In the genomic region with DNA sequence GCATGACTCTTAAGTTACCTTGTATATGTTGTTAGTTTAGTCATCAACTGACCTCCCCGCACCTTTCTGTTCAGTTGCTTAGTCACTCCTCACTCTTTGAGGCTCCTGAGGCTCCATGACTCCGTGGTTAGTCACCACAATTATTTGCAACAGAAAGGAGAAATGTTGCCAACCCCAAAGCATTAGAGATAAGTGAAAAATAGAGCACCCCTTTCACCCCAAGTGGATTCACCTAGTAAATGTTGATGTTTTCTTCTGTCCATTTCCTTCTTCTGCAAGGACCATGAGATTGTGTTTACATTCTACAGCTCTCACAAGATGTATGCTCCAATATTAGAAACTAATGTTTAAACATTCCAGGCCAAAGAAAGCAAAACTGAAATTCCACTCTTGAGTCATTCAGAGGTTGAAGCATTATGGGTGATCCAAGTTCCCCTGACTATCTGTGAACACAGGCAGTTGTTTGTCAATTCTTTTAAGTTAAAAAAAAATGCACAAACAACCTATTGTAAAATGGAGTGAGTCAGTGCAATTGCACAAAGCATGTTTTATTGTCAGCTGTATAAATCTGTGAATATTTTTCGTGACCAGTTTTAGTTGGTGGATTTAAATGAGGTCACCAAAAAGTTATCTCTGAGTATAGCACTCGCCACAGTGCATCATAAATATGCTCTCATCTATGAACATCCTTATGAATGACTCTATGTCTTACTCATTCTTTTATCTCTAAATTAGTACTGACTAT, we compare ENCODE assay signal across 8 cellular contexts.
A peak's percentile ranks its signal among the peaks of the same experiment; 100 is the strongest.
DNase-seq lines count a peak whose midpoint lies in the region; ATAC-seq and TF ChIP-seq lines count a peak whose summit lies in the region.

No MANE protein-coding gene starts in this region.

- H4K91ac ChIP-seq in IMR-90 (ENCODE audit: insufficient read depth, low read depth, low read length) = no peak overlapping the region

- H2BK20ac ChIP-seq in IMR-90 (ENCODE audit: low read depth, low read length) = peak overlapping the region; percentile 28; the same call in 1 of the 2 replicates

- H4K20me1 ChIP-seq in IMR-90 (ENCODE audit: insufficient read depth, low read length) = no peaks in the 10 kb centered on the region
- no peaks in the 10 kb centered on the region for H4K20me1 ChIP-seq in fibroblast of lung (ENCODE audit: control insufficient read depth, extremely low read depth, insufficient read depth, low read length)

- no peak overlapping the region for H3K18ac ChIP-seq in IMR-90 (ENCODE audit: low read depth, low read length)

- H2BK120ac ChIP-seq in IMR-90 (ENCODE audit: low read depth, low read length) = peak overlapping the region; percentile 21; the same call in 1 of the 2 replicates

- no peaks in the 10 kb centered on the region for H3K4me1 Mint-ChIP-seq in type B pancreatic cell (ENCODE audit: unreplicated experiment)
- H3K4me1 Mint-ChIP-seq in CD4-positive, alpha-beta memory T cell = no peaks in the 10 kb centered on the region

- intact Hi-C loops in IMR-90 (cut with micrococcal nuclease) = no loop called here
- intact Hi-C loops in CD4-positive, alpha-beta memory T cell (cut with micrococcal nuclease) = no loop called here

- H3K9me3 Mint-ChIP-seq in type B pancreatic cell = no peaks in the 10 kb centered on the region
- peaks cover 0 to 7% (median 2%) of the 10 kb centered on the region in 8 donors for H3K9me3 Mint-ChIP-seq in CD4-positive, alpha-beta memory T cell

- no peak overlapping the region for H3K4me3 Mint-ChIP-seq in type B pancreatic cell
- H3K4me3 Mint-ChIP-seq in CD4-positive, alpha-beta memory T cell = no peak overlapping the region

- H3K4me2 ChIP-seq in IMR-90 (ENCODE audit: low read depth, low read length) (peak overlapping the region; percentile 67; the same call in 1 of the 2 replicates), fibroblast of lung (ENCODE audit: extremely low read depth, insufficient read depth, low read length) (peak overlapping the region; percentile 48)

- peaks cover 0 to 6% of the 10 kb centered on the region in 2 experiments; a peak in 2 of 4 replicates for H3K79me1 ChIP-seq in IMR-90 (ENCODE audit: low read depth in 1 of 2, low read length in 2 of 2)

- peak overlapping the region in 1 of 2 experiments; percentile 41; a peak in 1 of 4 replicates for H4K8ac ChIP-seq in IMR-90 (ENCODE audit: low read depth in 2 of 2, low read length in 2 of 2)

- no peak overlapping the region for H2BK15ac ChIP-seq in IMR-90 (ENCODE audit: low read depth, low read length)

- TF ChIP-seq POLR2A in IMR-90 (IDR thresholded peaks at IDR 0.05; ENCODE audit: low read depth, low read length) = no peak

- H3K27me3 Mint-ChIP-seq in type B pancreatic cell = no peaks in the 10 kb centered on the region
- H3K27me3 Mint-ChIP-seq in CD4-positive, alpha-beta memory T cell = no peaks in the 10 kb centered on the region

- in situ Hi-C loops in IMR-90 (cut with MboI; ENCODE audit: low sequenced_read_pairs) = no loop called here

- H3K14ac ChIP-seq in IMR-90 (replicated peaks; ENCODE audit: low read depth, low read length) = no peak overlapping the region

- H3K9me3 ChIP-seq in AG04450 (ENCODE audit: control insufficient read depth, insufficient read depth, low read length) = no peaks in the 10 kb centered on the region
- H3K9me3 ChIP-seq in IMR-90 (ENCODE audit: control insufficient read depth, insufficient read depth, low read length) = no peaks in the 10 kb centered on the region
- no peaks in the 10 kb centered on the region for H3K9me3 ChIP-seq in fibroblast of lung (ENCODE audit: control insufficient read depth, insufficient read depth, low read depth, low read length)
- H3K9me3 ChIP-seq in CD4-positive, alpha-beta memory T cell (ENCODE audit: control insufficient read depth in 1 of 2, low read length in 2 of 2) = no peaks in the 10 kb centered on the region

- H3K56ac ChIP-seq in IMR-90 (ENCODE audit: extremely low read depth, insufficient read depth, low read length) = no peak overlapping the region

- no peak overlapping the region for H2AK9ac ChIP-seq in IMR-90 (replicated peaks; ENCODE audit: low read depth, low read length, poor library complexity)

- no peaks in the 10 kb centered on the region for H3K36me3 Mint-ChIP-seq in type B pancreatic cell
- H3K36me3 Mint-ChIP-seq in CD4-positive, alpha-beta memory T cell = no peaks in the 10 kb centered on the region

- no peak overlapping the region for H2AK5ac ChIP-seq in IMR-90 (ENCODE audit: low read depth, low read length)

- peak; percentile 74 for ATAC-seq in GM21529 (IDR thresholded peaks at IDR 0.05; ENCODE audit: unreplicated experiment)
- peak; percentile 83 for ATAC-seq in IMR-90 (ENCODE audit: low read depth)

- no peak overlapping the region for H3K4me3 ChIP-seq in AG04450 (ENCODE audit: low read depth, low read length)
- no peak overlapping the region for H3K4me3 ChIP-seq in IMR-90 (ENCODE audit: insufficient read depth, low read depth, low read length)
- no peak overlapping the region for H3K4me3 ChIP-seq in fibroblast of lung (replicated peaks in 1 of 4; ENCODE audit: control extremely low read depth in 1 of 4, insufficient read depth in 1 of 4, low read depth in 3 of 4, low read length in 4 of 4)
- H3K4me3 ChIP-seq in CD4-positive, alpha-beta memory T cell (ENCODE audit: low read length in 2 of 2) = no peak overlapping the region

- no peak overlapping the region for H3K23ac ChIP-seq in IMR-90 (ENCODE audit: low read depth, low read length)

- dilution Hi-C loops in IMR-90 (cut with HindIII; ENCODE audit: low sequenced_read_pairs, unreplicated experiment) = no loop called here

- POLR2A ChIA-PET in AG04450 (lab: Yijun Ruan, JAX) (no interaction called here), IMR-90 (lab: Charles Lee; ENCODE audit: unreplicated experiment) (no interaction called here)
- POLR2A ChIA-PET in CD4-positive, alpha-beta memory T cell (lab: Charles Lee; ENCODE audit: partially characterized antibody) = no interaction called here

- H3K27me3 ChIP-seq in AG04450 (ENCODE audit: control insufficient read depth, insufficient read depth, low read length) = no peaks in the 10 kb centered on the region
- no peaks in the 10 kb centered on the region for H3K27me3 ChIP-seq in IMR-90 (ENCODE audit: control insufficient read depth, insufficient read depth, low read length)
- H3K27me3 ChIP-seq in fibroblast of lung (ENCODE audit: control insufficient read depth, insufficient read depth, low read length) = no peaks in the 10 kb centered on the region
- H3K27me3 ChIP-seq in CD4-positive, alpha-beta memory T cell (ENCODE audit: insufficient read depth, low read length) = no peaks in the 10 kb centered on the region

- DNase-seq in AG04450 (ENCODE audit: low read depth, low spot score) = peak; percentile 85
- peak; percentile 98 for DNase-seq in IMR-90
- DNase-seq in fibroblast of lung (ENCODE audit: low read depth in 2 of 2) = peak; percentile 88 to 97
- no peak for DNase-seq in type B pancreatic cell (ENCODE audit: extremely low spot score, unreplicated experiment)
- no peak for DNase-seq in cerebellar nuclear complex (lab: John Stamatoyannopoulos, UW)
- DNase-seq in CD4-positive, alpha-beta memory T cell = no peak
- no peak for DNase-seq in activated gamma-delta T cell (lab: John Stamatoyannopoulos, UW)

- H4K5ac ChIP-seq in IMR-90 (ENCODE audit: low read depth, low read length) = no peak overlapping the region

- H2AFZ ChIP-seq in IMR-90 (replicated peaks; ENCODE audit: low read length, poor library complexity) (no peak overlapping the region), fibroblast of lung (ENCODE audit: low read length) (no peak overlapping the region)

- peak overlapping the region; percentile 57 for H3K27ac ChIP-seq in AG04450 (ENCODE audit: low read depth, low read length)
- peak overlapping the region; percentile 9; the same call in 1 of the 2 replicates for H3K27ac ChIP-seq in IMR-90 (ENCODE audit: insufficient read depth, low read length)
- peak overlapping the region; percentile 53 for H3K27ac ChIP-seq in fibroblast of lung (ENCODE audit: insufficient read depth, low read length)
- no peak overlapping the region for H3K27ac ChIP-seq in CD4-positive, alpha-beta memory T cell (ENCODE audit: low read depth, low read length)

- no peaks in the 10 kb centered on the region for H3K36me3 ChIP-seq in IMR-90 (ENCODE audit: control insufficient read depth, insufficient read depth, low read length)
- H3K36me3 ChIP-seq in fibroblast of lung (ENCODE audit: control insufficient read depth, insufficient read depth, low read length) = no peaks in the 10 kb centered on the region
- H3K36me3 ChIP-seq in CD4-positive, alpha-beta memory T cell (ENCODE audit: insufficient read depth, low read length) = no peaks in the 10 kb centered on the region

- H3K4ac ChIP-seq in IMR-90 (ENCODE audit: low read depth, low read length) = no peak overlapping the region

- peak overlapping the region; percentile 35 for H3K27ac Mint-ChIP-seq in type B pancreatic cell
- H3K27ac Mint-ChIP-seq in CD4-positive, alpha-beta memory T cell = no peak overlapping the region

- H3K4me1 ChIP-seq in IMR-90 (ENCODE audit: control insufficient read depth, insufficient read depth, low read length) (peaks cover 4% of the 10 kb centered on the region), fibroblast of lung (ENCODE audit: control insufficient read depth, extremely low read depth, insufficient read depth, low read length) (no peaks in the 10 kb centered on the region)
- H3K4me1 ChIP-seq in CD4-positive, alpha-beta memory T cell (ENCODE audit: insufficient read depth, low read length) = no peaks in the 10 kb centered on the region

- H3K79me2 ChIP-seq in fibroblast of lung (ENCODE audit: control insufficient read depth, insufficient read depth, low read length) = peaks cover 4% of the 10 kb centered on the region

- no peak for TF ChIP-seq CTCF in AG04450 (IDR thresholded peaks at IDR 0.05; ENCODE audit: low read depth, low read length)
- no peak for TF ChIP-seq CTCF in IMR-90 (conservative IDR thresholded peaks at IDR 0.05; ENCODE audit: low read depth, low read length)
- no peak for TF ChIP-seq CTCF in fibroblast of lung (conservative IDR thresholded peaks at IDR 0.05 in 1 of 2, IDR thresholded peaks at IDR 0.05 in 1 of 2; ENCODE audit: low read depth in 1 of 2, low read length in 2 of 2)
- no peak for TF ChIP-seq CTCF in type B pancreatic cell (conservative IDR thresholded peaks at IDR 0.05)

- CTCF ChIA-PET in AG04450 (lab: Charles Lee) = no interaction called here
- CTCF ChIA-PET in IMR-90 (lab: Yijun Ruan, JAX) = interaction anchor here (1.0 kb wide), 1 partner anchor 24 kb away, joined by 4 read pairs; no protein-coding TSS in a partner anchor
- CTCF ChIA-PET in CD4-positive, alpha-beta memory T cell (lab: Charles Lee; ENCODE audit: partially characterized antibody) = no interaction called here

- no peak for TF ChIP-seq RAD21 in IMR-90 (IDR thresholded peaks at IDR 0.05; ENCODE audit: low read length)

- no CpG with 5 or more reads among the region's 4 CpGs for WGBS in IMR-90 (ENCODE audit: extremely low coverage in 2 of 2, insufficient read length in 1 of 2), 2 experiments

- H2BK5ac ChIP-seq in IMR-90 (ENCODE audit: low read depth, low read length, poor library complexity, severe bottlenecking) = peak overlapping the region; percentile 99

- BruUV-seq in IMR-90 (replicated peaks; lab: Mats Ljungman, UMichigan) = no TSS peak

- peaks cover 2% of the 10 kb centered on the region for H3K9me1 ChIP-seq in IMR-90 (ENCODE audit: insufficient read depth, low read length)

- no peak overlapping the region for H3K9ac ChIP-seq in IMR-90 (ENCODE audit: low read depth, low read length)
- H3K9ac ChIP-seq in fibroblast of lung (ENCODE audit: insufficient read depth, low read length) = no peak overlapping the region

Comparison
In these comparisons a context has a peak if more than half of its experiments do, and no peak if none do; other contexts are left out.
1. DNase-seq: peak in AG04450 (single experiment), IMR-90 (single experiment) and fibroblast of lung (2 of 2); none in type B pancreatic cell (single experiment), cerebellar nuclear complex (0 of 2), CD4-positive, alpha-beta memory T cell (0 of 5) and activated gamma-delta T cell (single experiment).